In genomic region chr7:158926348-158926747, GRCh38 we compare ENCODE assay signal across 9 cellular contexts.
"Had no signal": no experiment of that assay in that cellular context is flagged by ENCODE, and none has a peak within 500 bp of the region (broad histone marks: within the 10 kb centered on the region; RNA-seq: fewer than 3 reads in every experiment).

No MANE protein-coding gene starts in this region.

- H2AFZ ChIP-seq: GM23248 had no signal

- ATAC-seq: HepG2, K562 had no signal

- H3K27ac ChIP-seq: GM23248, HL-60 had no signal

- H3K4me3 ChIP-seq: GM23248, HAP-1, K562 had no signal

- H3K9me3 ChIP-seq: HAP-1 had no signal

- H3K4me1 ChIP-seq: HAP-1 had no signal

- H3K9ac ChIP-seq: GM23248 had no signal

- DNase-seq: GM23248, GOT3, H7, HFFc6, KG1 had no signal
